1 cellular context compared by ENCODE assay signal in genomic region chr9:34562136-34562745, GRCh38.
TF ChIP-seq lines count a peak whose summit lies in the region.

No MANE protein-coding gene starts in this region.

TF ChIP-seq in SK-N-SH, 30 proteins besides CTCF, POLR2A, EP300 and RAD21 (continued from another document):
- TF ChIP-seq GABPA (IDR thresholded peaks at IDR 0.05; ENCODE audit: low read depth) (no peak), RCOR1 (IDR thresholded peaks at IDR 0.05; ENCODE audit: low read length) (no peak), TEAD4 (IDR thresholded peaks at IDR 0.05; ENCODE audit: borderline replicate concordance, insufficient read depth) (no peak), GATA2 (CRISPR knock-in tag; IDR thresholded peaks at IDR 0.05) (no peak), MAX (IDR thresholded peaks at IDR 0.05; ENCODE audit: low read depth) (no peak), JUND (IDR thresholded peaks at IDR 0.05) (no peak), REST (IDR thresholded peaks at IDR 0.05; ENCODE audit: low read depth, low read length) (no peak), FOXM1 (IDR thresholded peaks at IDR 0.05; ENCODE audit: low read depth) (no peak)
